8 cellular contexts compared by ENCODE assay signal in genomic region chr17:42979511-42980273, GRCh38. TPM values are rescaled to one million over a fixed set of nuclear protein-coding genes. Genes with fewer than 3 reads are reported as not detected.
DNase-seq lines count a peak whose midpoint lies in the region; ATAC-seq and TF ChIP-seq lines count a peak whose summit lies in the region.

TSS of gene PTGES3L (minus strand) at chr17:42980080. CDS start at chr17:42980053, 27 bp downstream.

- peak; percentile 52 for ATAC-seq in RWPE2 (ENCODE audit: low read depth)
- ATAC-seq in central memory CD8-positive, alpha-beta T cell (replicated peaks; ENCODE audit: extremely low read depth, poor library complexity, severe bottlenecking), result peak; percentile 20
- peak; percentile 49 to 54 for ATAC-seq in stimulated activated naive B cell treated with anti-CD40 and anti-IgM and Interleukin-4, amounts not matched to agents 10 μg/mL and 1 μg/mL and 100 μg/mL, for 72 hours (replicated peaks)

- H3K27ac Mint-ChIP-seq in IgD-negative memory B cell, result peak within 1 kb of the TSS; percentile 86 to 99 (median 98)
- peak within 1 kb of the TSS; percentile 92 for H3K27ac Mint-ChIP-seq in central memory CD8-positive, alpha-beta T cell (ENCODE audit: low read depth)
- peak within 1 kb of the TSS; percentile 98 for H3K27ac Mint-ChIP-seq in stimulated activated naive B cell treated with anti-CD40 and anti-IgM and Interleukin-4, amounts not matched to agents 10 μg/mL and 1 μg/mL and 100 μg/mL, for 72 hours

- H3K4me1 Mint-ChIP-seq in IgD-negative memory B cell, result peaks cover 17 to 27% (median 24%) of the 10 kb centered on the region in 3 donors
- H3K4me1 Mint-ChIP-seq in central memory CD8-positive, alpha-beta T cell, result peaks cover 31% of the 10 kb centered on the region
- H3K4me1 Mint-ChIP-seq in stimulated activated naive B cell treated with anti-CD40 and anti-IgM and Interleukin-4, amounts not matched to agents 10 μg/mL and 1 μg/mL and 100 μg/mL, for 72 hours, result peaks cover 22 to 58% of the 10 kb centered on the region in 2 donors

- peak; percentile 78 for DNase-seq in GM10248 (ENCODE audit: extremely low spot score)
- no peak for DNase-seq in RWPE2 (ENCODE audit: low spot score)
- no peak for DNase-seq in central memory CD8-positive, alpha-beta T cell (ENCODE audit: low spot score in 2 of 2)
- peak; percentile 59 for DNase-seq in kidney tubule cell (ENCODE audit: low spot score)
- DNase-seq in stimulated activated naive B cell treated with anti-CD40 and anti-IgM and Interleukin-4, amounts not matched to agents 10 μg/mL and 1 μg/mL and 100 μg/mL, for 72 hours, result peak; percentile 24
- DNase-seq in OCI-M2 (lab: John Stamatoyannopoulos, UW; ENCODE audit: unreplicated experiment), result no peak

- no peaks in the 10 kb centered on the region for H3K27me3 ChIP-seq in RWPE2 (ENCODE audit: insufficient read depth, poor library complexity, severe bottlenecking)

- no peak for TF ChIP-seq CTCF in 22Rv1 (IDR thresholded peaks at IDR 0.05)
- no peak for TF ChIP-seq CTCF in GM10248 (IDR thresholded peaks at IDR 0.05; ENCODE audit: control extremely low read depth, extremely low read depth, low read depth, missing control alignments)
- no peak for TF ChIP-seq CTCF in RWPE2 (IDR thresholded peaks at IDR 0.05; ENCODE audit: poor library complexity, severe bottlenecking)

- no peaks in the 10 kb centered on the region for H3K9me3 ChIP-seq in RWPE2 (ENCODE audit: severe bottlenecking)

- H3K27ac ChIP-seq in 22Rv1, result peak within 1 kb of the TSS; percentile 95
- peak within 1 kb of the TSS; percentile 75 for H3K27ac ChIP-seq in RWPE2 (ENCODE audit: poor library complexity, severe bottlenecking)

- H3K4me3 ChIP-seq in RWPE2 (ENCODE audit: severe bottlenecking), result peak within 1 kb of the TSS; percentile 96

- CTCF ChIA-PET in GM10248 (lab: Yijun Ruan, JAX), result interaction anchor here (0.9 to 3.6 kb wide), 5 partner anchors 11 to 216 kb away, joined by 3 to 12 read pairs (median 4); partner anchors contain the start of gene RPL27

- H3K27me3 Mint-ChIP-seq in IgD-negative memory B cell, result no peaks in the 10 kb centered on the region
- no peaks in the 10 kb centered on the region for H3K27me3 Mint-ChIP-seq in central memory CD8-positive, alpha-beta T cell
- no peaks in the 10 kb centered on the region for H3K27me3 Mint-ChIP-seq in stimulated activated naive B cell treated with anti-CD40 and anti-IgM and Interleukin-4, amounts not matched to agents 10 μg/mL and 1 μg/mL and 100 μg/mL, for 72 hours

- H3K4me1 ChIP-seq in RWPE2 (ENCODE audit: insufficient read depth, poor library complexity, severe bottlenecking), result peaks cover 4% of the 10 kb centered on the region

- POLR2A ChIA-PET in GM10248 (lab: Yijun Ruan, JAX), result interaction anchor here (1.0 kb wide), 1 partner anchor 388 kb away, joined by 3 read pairs; no protein-coding TSS in a partner anchor

- H3K4me3 Mint-ChIP-seq in IgD-negative memory B cell, result peak within 1 kb of the TSS; percentile 87 to 98 (median 94)
- H3K4me3 Mint-ChIP-seq in central memory CD8-positive, alpha-beta T cell, result peak within 1 kb of the TSS; percentile 96
- H3K4me3 Mint-ChIP-seq in stimulated activated naive B cell treated with anti-CD40 and anti-IgM and Interleukin-4, amounts not matched to agents 10 μg/mL and 1 μg/mL and 100 μg/mL, for 72 hours, result peak within 1 kb of the TSS; percentile 86 to 99

- H3K36me3 Mint-ChIP-seq in IgD-negative memory B cell, result peaks cover 1% of the 10 kb centered on the region
- H3K36me3 Mint-ChIP-seq in central memory CD8-positive, alpha-beta T cell (ENCODE audit: insufficient read depth), result peaks cover 26% of the 10 kb centered on the region
- H3K36me3 Mint-ChIP-seq in stimulated activated naive B cell treated with anti-CD40 and anti-IgM and Interleukin-4, amounts not matched to agents 10 μg/mL and 1 μg/mL and 100 μg/mL, for 72 hours, result peaks cover 9 to 17% of the 10 kb centered on the region in 2 donors

- H3K36me3 ChIP-seq in RWPE2 (ENCODE audit: low read depth), result peaks cover 19% of the 10 kb centered on the region

- H3K9me3 Mint-ChIP-seq in IgD-negative memory B cell, result no peaks in the 10 kb centered on the region
- H3K9me3 Mint-ChIP-seq in central memory CD8-positive, alpha-beta T cell, result no peaks in the 10 kb centered on the region
- H3K9me3 Mint-ChIP-seq in stimulated activated naive B cell treated with anti-CD40 and anti-IgM and Interleukin-4, amounts not matched to agents 10 μg/mL and 1 μg/mL and 100 μg/mL, for 72 hours, result no peaks in the 10 kb centered on the region

RNA-seq across cellular contexts. Expression of gene PTGES3L, which starts in this region (rescaled TPM):
- polyA plus RNA-seq in IgD-negative memory B cell, result 1.4 TPM

Comparison
In these comparisons a context has a peak if more than half of its experiments do, and no peak if none do; other contexts are left out.
1. DNase-seq: peak in GM10248 (single experiment), kidney tubule cell (single experiment) and stimulated activated naive B cell treated with anti-CD40 and anti-IgM and Interleukin-4, amounts not matched to agents 10 μg/mL and 1 μg/mL and 100 μg/mL, for 72 hours (single experiment); none in RWPE2 (single experiment), central memory CD8-positive, alpha-beta T cell (0 of 2) and OCI-M2 (single experiment).
2. Peak in every context shown above with its lines, with median percentiles within 50 percentile points of each other: H3K27ac Mint-ChIP-seq, H3K4me3 Mint-ChIP-seq and ATAC-seq.